ENCODE assay signal across 1 cellular context in genomic region chr11:65488273-65489058, GRCh38.
TF ChIP-seq lines count a peak whose summit lies in the region.

No MANE protein-coding gene starts in this region.

TF ChIP-seq in GM12878, 131 proteins besides CTCF, POLR2A, EP300 and RAD21 (continued from another document):
- TF ChIP-seq MLLT1 (IDR thresholded peaks at IDR 0.05) (0 out of 2 replicates have a peak, but pooled peaks have one; percentile 1), HCFC1 (IDR thresholded peaks at IDR 0.05; ENCODE audit: low read length) (no peak), CREM (IDR thresholded peaks at IDR 0.05; ENCODE audit: low read depth) (0 out of 2 replicates have a peak, but pooled peaks have one; percentile 53), SPI1 (IDR thresholded peaks at IDR 0.05; ENCODE audit: borderline replicate concordance, insufficient read depth, low read depth, low read length) (no peak), E4F1 (IDR thresholded peaks at IDR 0.05; ENCODE audit: borderline replicate concordance, partially characterized antibody) (no peak), EGR1 (IDR thresholded peaks at IDR 0.05; ENCODE audit: borderline replicate concordance in 1 of 2, low read depth in 2 of 2, low read length in 2 of 2) (peak in 1 of 2 experiments; percentile 89; a peak in 2 of 3 replicates)
